ENCODE assay signal across 10 cellular contexts in genomic region chr7:17640730-17641377, GRCh38.
DNase-seq lines count a peak whose midpoint lies in the region; ATAC-seq and TF ChIP-seq lines count a peak whose summit lies in the region.
"Had no signal": no experiment of that assay in that cellular context is flagged by ENCODE, and none has a peak within 500 bp of the region (broad histone marks: within the 10 kb centered on the region; RNA-seq: fewer than 3 reads in every experiment).

No MANE protein-coding gene starts in this region.

- H3K27me3 Mint-ChIP-seq in activated CD4-positive, alpha-beta T cell treated with anti-CD3 and anti-CD28 coated beads, Interleukin-2, amount 10 ng/mL, durations not matched to agents 7 days and 5 days, result peaks cover 9% of the 10 kb centered on the region
- H3K27me3 Mint-ChIP-seq in activated T-helper 2 cell treated with anti-CD3 and anti-CD28 coated beads, Interferon-gamma antibody, Interleukin-2, Interleukin-4, amounts not matched to agents 10 μg/mL and 5 μg/mL and 100 μg/mL, durations not matched to agents 14 hours and 24 hours and 36 hours (ENCODE audit: low read depth), result peaks cover 15% of the 10 kb centered on the region
- H3K27me3 Mint-ChIP-seq in activated T-cell treated with anti-CD3 and anti-CD28 coated beads, Interleukin-2, amount 50 U/mL, for 4 hours (ENCODE audit: low read depth), result peaks cover 9% of the 10 kb centered on the region

- peak overlapping the region; percentile 55 for H3K27ac ChIP-seq in iPS-20b (ENCODE audit: low read length)
- H3K27ac ChIP-seq in tibial nerve, result peak overlapping the region in 3 of 4 donors; percentile 21 to 82 (median 70)

- CTCF ChIA-PET in activated CD4-positive, alpha-beta T cell treated with anti-CD3 and anti-CD28 coated beads, Interleukin-2, amount 10 ng/mL, durations not matched to agents 7 days and 5 days (lab: Charles Lee), result interaction anchor here (0.7 kb wide), 1 partner anchor 461 kb away, joined by 3 read pairs; no protein-coding TSS in a partner anchor

- H3K9me3 ChIP-seq in iPS-20b (ENCODE audit: insufficient read depth, low read depth, low read length) (peaks cover 7% of the 10 kb centered on the region; the same call in 1 of the 2 replicates), tibial nerve (peaks cover 0 to 11% (median 0%) of the 10 kb centered on the region in 4 donors)

- no peaks in the 10 kb centered on the region for H3K36me3 Mint-ChIP-seq in activated CD4-positive, alpha-beta T cell treated with anti-CD3 and anti-CD28 coated beads, Interleukin-2, amount 10 ng/mL, durations not matched to agents 7 days and 5 days (ENCODE audit: low read depth)
- no peaks in the 10 kb centered on the region for H3K36me3 Mint-ChIP-seq in activated T-helper 2 cell treated with anti-CD3 and anti-CD28 coated beads, Interferon-gamma antibody, Interleukin-2, Interleukin-4, amounts not matched to agents 10 μg/mL and 5 μg/mL and 100 μg/mL, durations not matched to agents 14 hours and 24 hours and 36 hours (ENCODE audit: low read depth)
- no peaks in the 10 kb centered on the region for H3K36me3 Mint-ChIP-seq in activated T-cell treated with anti-CD3 and anti-CD28 coated beads, Interleukin-2, amount 50 U/mL, for 4 hours (ENCODE audit: insufficient read depth)
- H3K36me3 Mint-ChIP-seq: naive thymus-derived CD4-positive, alpha-beta T cell had no signal

- POLR2A ChIA-PET in activated CD4-positive, alpha-beta T cell treated with anti-CD3 and anti-CD28 coated beads, Interleukin-2, amount 10 ng/mL, durations not matched to agents 7 days and 5 days (lab: Charles Lee), result no interaction called here

- intact Hi-C loops in activated T-helper 2 cell treated with anti-CD3 and anti-CD28 coated beads, Interferon-gamma antibody, Interleukin-2, Interleukin-4, amounts not matched to agents 10 μg/mL and 5 μg/mL and 100 μg/mL, durations not matched to agents 14 hours and 24 hours and 36 hours (cut with micrococcal nuclease), result loop anchor here (5.0 kb wide), 1 partner anchor 659 kb away; no protein-coding TSS in a partner anchor

- TF ChIP-seq EP300 in tibial nerve (IDR thresholded peaks at IDR 0.05), result no peak

- H3K27ac Mint-ChIP-seq in activated CD4-positive, alpha-beta T cell treated with anti-CD3 and anti-CD28 coated beads, Interleukin-2, amount 10 ng/mL, durations not matched to agents 7 days and 5 days, result no peak overlapping the region
- H3K27ac Mint-ChIP-seq in activated T-helper 2 cell treated with anti-CD3 and anti-CD28 coated beads, Interferon-gamma antibody, Interleukin-2, Interleukin-4, amounts not matched to agents 10 μg/mL and 5 μg/mL and 100 μg/mL, durations not matched to agents 14 hours and 24 hours and 36 hours, result no peak overlapping the region
- H3K27ac Mint-ChIP-seq: naive thymus-derived CD4-positive, alpha-beta T cell; T-helper 1 cell treated with Interleukin-12 subunit alpha and Interleukin-12 subunit beta and Interleukin-4 antibody, amounts not matched to agents 30 μg/mL and 1 μg/mL, for 36 hours had no signal

- peak; percentile 57 to 68 (median 60) for TF ChIP-seq CTCF in tibial nerve (IDR thresholded peaks at IDR 0.05)

- H3K9me3 Mint-ChIP-seq in activated CD4-positive, alpha-beta T cell treated with anti-CD3 and anti-CD28 coated beads, Interleukin-2, amount 10 ng/mL, durations not matched to agents 7 days and 5 days, result peaks cover 3% of the 10 kb centered on the region
- H3K9me3 Mint-ChIP-seq in activated T-helper 2 cell treated with anti-CD3 and anti-CD28 coated beads, Interferon-gamma antibody, Interleukin-2, Interleukin-4, amounts not matched to agents 10 μg/mL and 5 μg/mL and 100 μg/mL, durations not matched to agents 14 hours and 24 hours and 36 hours, result no peaks in the 10 kb centered on the region
- no peaks in the 10 kb centered on the region for H3K9me3 Mint-ChIP-seq in activated T-cell treated with anti-CD3 and anti-CD28 coated beads, Interleukin-2, amount 50 U/mL, for 4 hours

- no peaks in the 10 kb centered on the region for H3K4me1 Mint-ChIP-seq in activated CD4-positive, alpha-beta T cell treated with anti-CD3 and anti-CD28 coated beads, Interleukin-2, amount 10 ng/mL, durations not matched to agents 7 days and 5 days
- H3K4me1 Mint-ChIP-seq in activated T-helper 2 cell treated with anti-CD3 and anti-CD28 coated beads, Interferon-gamma antibody, Interleukin-2, Interleukin-4, amounts not matched to agents 10 μg/mL and 5 μg/mL and 100 μg/mL, durations not matched to agents 14 hours and 24 hours and 36 hours (ENCODE audit: low read depth), result no peaks in the 10 kb centered on the region
- no peaks in the 10 kb centered on the region for H3K4me1 Mint-ChIP-seq in activated T-cell treated with anti-CD3 and anti-CD28 coated beads, Interleukin-2, amount 50 U/mL, for 4 hours (ENCODE audit: low read depth)
- H3K4me1 Mint-ChIP-seq: naive thymus-derived CD4-positive, alpha-beta T cell had no signal

- H3K4me1 ChIP-seq in iPS-20b (ENCODE audit: insufficient read depth, low read length) (no peaks in the 10 kb centered on the region), tibial nerve (peaks cover 0 to 25% (median 12%) of the 10 kb centered on the region in 4 donors)

- H3K4me3 ChIP-seq in iPS-20b (ENCODE audit: low read length) (no peak overlapping the region), tibial nerve (no peak overlapping the region)

- peak; percentile 55 for DNase-seq in D341Med (ENCODE audit: low spot score)
- peak; percentile 3 to 26 for DNase-seq in Kasumi-1 (lab: John Stamatoyannopoulos, UW)
- peak; percentile 33 for DNase-seq in activated CD4-positive, alpha-beta T cell treated with anti-CD3 and anti-CD28 coated beads, Interleukin-2, amount 10 ng/mL, durations not matched to agents 7 days and 5 days
- peak in 1 of 2 donors; percentile 73 for DNase-seq in tibial nerve (ENCODE audit: low spot score in 2 of 2)
- no peak for DNase-seq in activated T-helper 2 cell treated with anti-CD3 and anti-CD28 coated beads, Interferon-gamma antibody, Interleukin-2, Interleukin-4, amounts not matched to agents 10 μg/mL and 5 μg/mL and 100 μg/mL, durations not matched to agents 14 hours and 24 hours and 36 hours (ENCODE audit: low spot score)
- DNase-seq in activated T-cell treated with anti-CD3 and anti-CD28 coated beads, Interleukin-2, amount 50 U/mL, for 4 hours, result no peak

- WGBS in tibial nerve, 2 donors, result 45 to 50% methylated on average over 4 of the region's 4 CpGs

- no peak overlapping the region for H3K4me3 Mint-ChIP-seq in activated CD4-positive, alpha-beta T cell treated with anti-CD3 and anti-CD28 coated beads, Interleukin-2, amount 10 ng/mL, durations not matched to agents 7 days and 5 days
- H3K4me3 Mint-ChIP-seq in activated T-helper 2 cell treated with anti-CD3 and anti-CD28 coated beads, Interferon-gamma antibody, Interleukin-2, Interleukin-4, amounts not matched to agents 10 μg/mL and 5 μg/mL and 100 μg/mL, durations not matched to agents 14 hours and 24 hours and 36 hours (ENCODE audit: low read depth), result no peak overlapping the region
- no peak overlapping the region for H3K4me3 Mint-ChIP-seq in activated T-cell treated with anti-CD3 and anti-CD28 coated beads, Interleukin-2, amount 50 U/mL, for 4 hours
- H3K4me3 Mint-ChIP-seq: naive thymus-derived CD4-positive, alpha-beta T cell; T-helper 1 cell treated with Interleukin-12 subunit alpha and Interleukin-12 subunit beta and Interleukin-4 antibody, amounts not matched to agents 30 μg/mL and 1 μg/mL, for 36 hours had no signal

- H3K36me3 ChIP-seq in iPS-20b (ENCODE audit: insufficient read depth, low read depth, low read length), result no peaks in the 10 kb centered on the region
- no peaks in the 10 kb centered on the region for H3K36me3 ChIP-seq in tibial nerve

- peak; percentile 85 for ATAC-seq in GM18867 (IDR thresholded peaks at IDR 0.05; ENCODE audit: unreplicated experiment)
- no peak for ATAC-seq in activated T-cell treated with anti-CD3 and anti-CD28 coated beads, Interleukin-2, amount 50 U/mL, for 4 hours
- ATAC-seq: naive thymus-derived CD4-positive, alpha-beta T cell had no signal

- H3K27me3 ChIP-seq in iPS-20b (ENCODE audit: insufficient read depth, low read length) (no peaks in the 10 kb centered on the region), tibial nerve (no peaks in the 10 kb centered on the region)

- TF ChIP-seq POLR2A in tibial nerve (IDR thresholded peaks at IDR 0.05), result no peak

- no peak overlapping the region for H3K9ac ChIP-seq in iPS-20b (ENCODE audit: low read depth, low read length)

Comparison
In these comparisons a context has a peak if more than half of its experiments do, and no peak if none do; other contexts are left out.
1. DNase-seq: peak in D341Med (single experiment), Kasumi-1 (2 of 2) and activated CD4-positive, alpha-beta T cell treated with anti-CD3 and anti-CD28 coated beads, Interleukin-2, amount 10 ng/mL, durations not matched to agents 7 days and 5 days (single experiment); none in activated T-helper 2 cell treated with anti-CD3 and anti-CD28 coated beads, Interferon-gamma antibody, Interleukin-2, Interleukin-4, amounts not matched to agents 10 μg/mL and 5 μg/mL and 100 μg/mL, durations not matched to agents 14 hours and 24 hours and 36 hours (single experiment) and activated T-cell treated with anti-CD3 and anti-CD28 coated beads, Interleukin-2, amount 50 U/mL, for 4 hours (single experiment).